Comparison of ENCODE assay signal across 11 cellular contexts in the genomic region with DNA sequence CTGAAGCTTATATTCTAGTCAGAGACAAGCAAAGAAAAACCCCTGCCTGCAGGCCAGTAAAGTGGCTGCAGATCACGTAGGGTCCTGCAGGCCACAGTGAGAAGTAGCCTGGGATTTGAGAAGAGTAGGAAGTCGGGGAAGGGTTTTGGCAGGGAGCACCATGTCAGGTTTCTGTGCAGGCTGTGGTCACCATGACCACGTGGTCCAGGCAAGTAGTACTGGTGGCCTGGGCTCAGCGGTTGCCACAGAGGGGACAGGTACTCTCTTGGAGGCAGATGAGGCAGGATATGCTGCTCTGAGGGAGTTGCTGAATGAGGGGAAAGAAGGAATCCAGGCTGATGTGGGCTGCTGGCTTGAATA. TPM values are rescaled to one million over a fixed set of nuclear protein-coding genes. Genes with fewer than 3 reads are reported as not detected.
DNase-seq lines count a peak whose midpoint lies in the region; ATAC-seq and TF ChIP-seq lines count a peak whose summit lies in the region.
"Had no signal": no experiment of that assay in that cellular context is flagged by ENCODE, and none has a peak within 500 bp of the region (broad histone marks: within the 10 kb centered on the region; RNA-seq: fewer than 3 reads in every experiment).

No MANE protein-coding gene starts in this region.

- H3K27ac ChIP-seq in CD4-positive, alpha-beta memory T cell (ENCODE audit: low read depth, low read length): no peak overlapping the region
- H3K27ac ChIP-seq in aorta (ENCODE audit: low read depth in 1 of 2, low read length in 2 of 2): no peak overlapping the region
- H3K27ac ChIP-seq: PC-9 had no signal

- H3K27me3 Mint-ChIP-seq in CD4-positive, alpha-beta memory T cell: no peaks in the 10 kb centered on the region
- H3K27me3 Mint-ChIP-seq in HFFc6 (ENCODE audit: insufficient read depth): no peaks in the 10 kb centered on the region; the same call in none of the 2 replicates
- no peaks in the 10 kb centered on the region for H3K27me3 Mint-ChIP-seq in activated naive CD8-positive, alpha-beta T cell treated with anti-CD3 and anti-CD28 coated beads, Interleukin-2, amount 50 U/mL, for 24 hours
- H3K27me3 Mint-ChIP-seq in natural killer cell treated with Interleukin-12 subunit alpha and Interleukin-12 subunit beta and Interleukin-15 and Interleukin-18, amount 100 ng/mL, for 72 hours: no peaks in the 10 kb centered on the region

- H3K9me3 Mint-ChIP-seq in CD4-positive, alpha-beta memory T cell: no peaks in the 10 kb centered on the region
- H3K9me3 Mint-ChIP-seq in HFFc6: no peaks in the 10 kb centered on the region
- no peaks in the 10 kb centered on the region for H3K9me3 Mint-ChIP-seq in activated naive CD8-positive, alpha-beta T cell treated with anti-CD3 and anti-CD28 coated beads, Interleukin-2, amount 50 U/mL, for 24 hours
- no peaks in the 10 kb centered on the region for H3K9me3 Mint-ChIP-seq in natural killer cell treated with Interleukin-12 subunit alpha and Interleukin-12 subunit beta and Interleukin-15 and Interleukin-18, amount 100 ng/mL, for 72 hours

- H3K4me1 Mint-ChIP-seq in CD4-positive, alpha-beta memory T cell: peaks cover 7 to 19% (median 14%) of the 10 kb centered on the region in 4 donors
- H3K4me1 Mint-ChIP-seq in HFFc6 (ENCODE audit: low read depth): no peaks in the 10 kb centered on the region
- peaks cover 27% of the 10 kb centered on the region for H3K4me1 Mint-ChIP-seq in activated naive CD8-positive, alpha-beta T cell treated with anti-CD3 and anti-CD28 coated beads, Interleukin-2, amount 50 U/mL, for 24 hours
- H3K4me1 Mint-ChIP-seq in natural killer cell treated with Interleukin-12 subunit alpha and Interleukin-12 subunit beta and Interleukin-15 and Interleukin-18, amount 100 ng/mL, for 72 hours (ENCODE audit: low read depth in 2 of 2): peaks cover 13 to 29% of the 10 kb centered on the region in 2 donors

- H3K36me3 Mint-ChIP-seq in CD4-positive, alpha-beta memory T cell: peaks cover 11 to 62% of the 10 kb centered on the region in 2 donors
- peaks cover 5% of the 10 kb centered on the region; the same call in 1 of the 2 replicates for H3K36me3 Mint-ChIP-seq in HFFc6 (ENCODE audit: low read depth)
- H3K36me3 Mint-ChIP-seq in activated naive CD8-positive, alpha-beta T cell treated with anti-CD3 and anti-CD28 coated beads, Interleukin-2, amount 50 U/mL, for 24 hours (ENCODE audit: low read depth): peaks cover 40% of the 10 kb centered on the region
- peaks cover 7% of the 10 kb centered on the region for H3K36me3 Mint-ChIP-seq in natural killer cell treated with Interleukin-12 subunit alpha and Interleukin-12 subunit beta and Interleukin-15 and Interleukin-18, amount 100 ng/mL, for 72 hours

- peaks cover 40% of the 10 kb centered on the region for H3K36me3 ChIP-seq in CD4-positive, alpha-beta memory T cell (ENCODE audit: insufficient read depth, low read length)
- peaks cover 0 to 3% of the 10 kb centered on the region in 2 donors for H3K36me3 ChIP-seq in aorta (ENCODE audit: control insufficient read depth in 1 of 2, insufficient read depth in 2 of 2, low read length in 1 of 2)

- TF ChIP-seq CTCF in HFFc6 (IDR thresholded peaks at IDR 0.05): no peak

- 68 to 70% methylated on average over 4 of the region's 4 CpGs for WGBS in aorta, 2 donors

- CTCF ChIA-PET in CD4-positive, alpha-beta memory T cell (lab: Charles Lee; ENCODE audit: partially characterized antibody): interaction anchor here (1.5 kb wide), 1 partner anchor 15 kb away, joined by 5 read pairs; no protein-coding TSS in a partner anchor

- H3K4me3 Mint-ChIP-seq in CD4-positive, alpha-beta memory T cell: no peak overlapping the region
- H3K4me3 Mint-ChIP-seq in HFFc6: no peak overlapping the region
- peak overlapping the region; percentile 22 for H3K4me3 Mint-ChIP-seq in activated naive CD8-positive, alpha-beta T cell treated with anti-CD3 and anti-CD28 coated beads, Interleukin-2, amount 50 U/mL, for 24 hours
- peak overlapping the region; percentile 50 for H3K4me3 Mint-ChIP-seq in natural killer cell treated with Interleukin-12 subunit alpha and Interleukin-12 subunit beta and Interleukin-15 and Interleukin-18, amount 100 ng/mL, for 72 hours

- no peak for DNase-seq in CD4-positive, alpha-beta memory T cell
- DNase-seq in HFFc6 (no peak), EL (no peak), aorta (no peak)
- no peak for DNase-seq in activated naive CD8-positive, alpha-beta T cell treated with anti-CD3 and anti-CD28 coated beads, Interleukin-2, amount 50 U/mL, for 24 hours
- DNase-seq in natural killer cell treated with Interleukin-12 subunit alpha and Interleukin-12 subunit beta and Interleukin-15 and Interleukin-18, amount 100 ng/mL, for 72 hours (ENCODE audit: low spot score): peak; percentile 56
- DNase-seq: effector memory CD4-positive, alpha-beta T cell; NCI-H446; PC-9 had no signal

- intact Hi-C loops in CD4-positive, alpha-beta memory T cell (cut with micrococcal nuclease): no loop called here
- intact Hi-C loops in aorta (cut with DNase I): no loop called here

- H3K4me1 ChIP-seq in CD4-positive, alpha-beta memory T cell (ENCODE audit: insufficient read depth, low read length): peaks cover 15% of the 10 kb centered on the region
- no peaks in the 10 kb centered on the region for H3K4me1 ChIP-seq in aorta (ENCODE audit: control insufficient read depth in 1 of 2, insufficient read depth in 2 of 2, low read length in 2 of 2)

- no peaks in the 10 kb centered on the region for H3K9me3 ChIP-seq in CD4-positive, alpha-beta memory T cell (ENCODE audit: control insufficient read depth in 1 of 2, low read length in 2 of 2)
- H3K9me3 ChIP-seq in aorta (ENCODE audit: control insufficient read depth, low read length): no peaks in the 10 kb centered on the region

- POLR2A ChIA-PET in CD4-positive, alpha-beta memory T cell (lab: Charles Lee; ENCODE audit: partially characterized antibody): no interaction called here

- ATAC-seq in activated naive CD8-positive, alpha-beta T cell treated with anti-CD3 and anti-CD28 coated beads, Interleukin-2, amount 50 U/mL, for 24 hours: no peak
- ATAC-seq in natural killer cell treated with Interleukin-12 subunit alpha and Interleukin-12 subunit beta and Interleukin-15 and Interleukin-18, amount 100 ng/mL, for 72 hours: peak in 1 of 2 donors; percentile 25
- ATAC-seq in HG02763 (IDR thresholded peaks at IDR 0.05; ENCODE audit: unreplicated experiment) (no peak), GM19328 (IDR thresholded peaks at IDR 0.05; ENCODE audit: unreplicated experiment) (no peak), aorta (ENCODE audit: low FRiP score) (no peak)

- H3K27me3 ChIP-seq in CD4-positive, alpha-beta memory T cell (ENCODE audit: insufficient read depth, low read length): no peaks in the 10 kb centered on the region
- no peaks in the 10 kb centered on the region for H3K27me3 ChIP-seq in aorta (ENCODE audit: control insufficient read depth in 1 of 2, insufficient read depth in 2 of 2, low read length in 1 of 2)

- H3K27ac Mint-ChIP-seq in CD4-positive, alpha-beta memory T cell: peak overlapping the region; percentile 33 to 94 (median 83)
- H3K27ac Mint-ChIP-seq in HFFc6: 0 out of 2 replicates have a peak overlapping the region, but pooled peaks have one; percentile 8
- peak overlapping the region; percentile 72 for H3K27ac Mint-ChIP-seq in activated naive CD8-positive, alpha-beta T cell treated with anti-CD3 and anti-CD28 coated beads, Interleukin-2, amount 50 U/mL, for 24 hours
- peak overlapping the region; percentile 78 to 89 for H3K27ac Mint-ChIP-seq in natural killer cell treated with Interleukin-12 subunit alpha and Interleukin-12 subunit beta and Interleukin-15 and Interleukin-18, amount 100 ng/mL, for 72 hours

- no peak overlapping the region for H3K4me3 ChIP-seq in CD4-positive, alpha-beta memory T cell (ENCODE audit: low read length in 2 of 2)
- H3K4me3 ChIP-seq in aorta (ENCODE audit: low read length in 2 of 2): no peak overlapping the region
- H3K4me3 ChIP-seq: PC-9 had no signal

RNA-seq across cellular contexts. Expression of a gene that starts 46.6 kb away (rescaled TPM):
- 10 to 100 TPM; 34.3 to 35.4 TPM for total RNA-seq in CD4-positive, alpha-beta memory T cell
- 10 to 100 TPM; 16.7 to 27.3 TPM for polyA plus RNA-seq in CD4-positive, alpha-beta memory T cell
- 10 to 100 TPM; 38.4 to 47.3 (median 43.3) TPM for total RNA-seq in HFFc6 (2021; fragmentation: NEBNext Ultra II Directional; extraction: Animal tissue kit (Norgen Biotek cat#: 25700))
- 10 to 100 TPM; 66.6 to 87.0 TPM for total RNA-seq in natural killer cell treated with Interleukin-12 subunit alpha and Interleukin-12 subunit beta and Interleukin-15 and Interleukin-18, amount 100 ng/mL, for 72 hours
- total RNA-seq in aorta: 10 to 100 TPM; 38.5 to 38.8 TPM
- 10 to 100 TPM; 16.0 to 29.1 TPM for polyA plus RNA-seq in aorta

Comparison
In these comparisons a context has a peak if more than half of its experiments do, and no peak if none do; other contexts are left out.
1. H3K27ac Mint-ChIP-seq: peak in every context shown above with its lines; median percentile 84 in natural killer cell treated with Interleukin-12 subunit alpha and Interleukin-12 subunit beta and Interleukin-15 and Interleukin-18, amount 100 ng/mL, for 72 hours; 83 in CD4-positive, alpha-beta memory T cell; 72 in activated naive CD8-positive, alpha-beta T cell treated with anti-CD3 and anti-CD28 coated beads, Interleukin-2, amount 50 U/mL, for 24 hours; 8 in HFFc6.
2. H3K4me3 Mint-ChIP-seq: peak in activated naive CD8-positive, alpha-beta T cell treated with anti-CD3 and anti-CD28 coated beads, Interleukin-2, amount 50 U/mL, for 24 hours (single experiment) and natural killer cell treated with Interleukin-12 subunit alpha and Interleukin-12 subunit beta and Interleukin-15 and Interleukin-18, amount 100 ng/mL, for 72 hours (single experiment); none in CD4-positive, alpha-beta memory T cell (0 of 8) and HFFc6 (single experiment).